9 cellular contexts compared by ENCODE assay signal in genomic region chr3:172673210-172673679, GRCh38. TPM values are rescaled to one million over a fixed set of nuclear protein-coding genes. Genes with fewer than 3 reads are reported as not detected.
DNase-seq lines count a peak whose midpoint lies in the region; ATAC-seq, FAIRE-seq and TF ChIP-seq lines count a peak whose summit lies in the region.
"Had no signal": no experiment of that assay in that cellular context is flagged by ENCODE, and none has a peak within 500 bp of the region (broad histone marks: within the 10 kb centered on the region; RNA-seq: fewer than 3 reads in every experiment).

No MANE protein-coding gene starts in this region.

- H3K36me3 ChIP-seq in kidney (ENCODE audit: control insufficient read depth in 1 of 2, insufficient read depth in 2 of 2, low read length in 2 of 2): no peaks in the 10 kb centered on the region
- H3K36me3 ChIP-seq: BLaER1 treated with 17β-estradiol and CSF1 and Interleukin-3, amounts not matched to agents 10 nM and 100 nM had no signal

- no peaks in the 10 kb centered on the region for H3K4me1 ChIP-seq in kidney (ENCODE audit: control insufficient read depth in 1 of 2, insufficient read depth in 1 of 2, low read depth in 1 of 2, low read length in 2 of 2)

- DNase-seq in NCI-H345 (lab: John Stamatoyannopoulos, UW) (peak; percentile 42), NCI-H345 treated with DMSO at 0.1 percent for 48 hours (lab: John Stamatoyannopoulos, UW; ENCODE audit: unreplicated experiment) (no peak), NCI-H2029 (lab: John Stamatoyannopoulos, UW) (peak; percentile 69), T-helper 2 cell (peak in 3 of 5 experiments; percentile 29 to 81 (median 37)), astrocyte of the hippocampus (ENCODE audit: low read depth, low spot score) (peak; percentile 76), kidney (no peak)
- DNase-seq in stimulated activated CD8-positive, alpha-beta memory T cell treated with anti-CD3 and anti-CD28 coated beads, Interleukin-4, amount 100 ng/mL, for 48 hours: peak; percentile 83

- no peak for FAIRE-seq in kidney (lab: Jason Lieb, UNC)

- H3K27ac ChIP-seq in kidney (ENCODE audit: low read depth in 2 of 2, low read length in 2 of 2): no peak overlapping the region

- no peaks in the 10 kb centered on the region for H3K9me3 ChIP-seq in kidney (ENCODE audit: control insufficient read depth in 1 of 2, low read length in 2 of 2)

- no peak overlapping the region for H3K9ac ChIP-seq in kidney (ENCODE audit: low read length in 2 of 2)
- H3K9ac ChIP-seq: BLaER1 treated with 17β-estradiol and CSF1 and Interleukin-3, amounts not matched to agents 10 nM and 100 nM had no signal

- TF ChIP-seq CTCF in kidney (IDR thresholded peaks at IDR 0.05; ENCODE audit: borderline replicate concordance, extremely low read depth, insufficient read depth): peak; percentile 53

- H3K4me3 ChIP-seq in kidney (ENCODE audit: low read length in 2 of 2): no peak overlapping the region
- H3K4me3 ChIP-seq: BLaER1 treated with 17β-estradiol and CSF1 and Interleukin-3, amounts not matched to agents 10 nM and 100 nM had no signal

- intact Hi-C loops in kidney (cut with DNase I): no loop called here

- peak; percentile 81 for ATAC-seq in HG02943 (IDR thresholded peaks at IDR 0.05; ENCODE audit: low read depth, unreplicated experiment)

RNA-seq across cellular contexts. Expression of gene NCEH1, which starts 37.6 kb away (rescaled TPM):
- 43.6 TPM for total RNA-seq in kidney
- 6.7 TPM for polyA plus RNA-seq in kidney (ENCODE audit: insufficient read depth, low read depth, low replicate concordance)

Comparison
In these comparisons a context has a peak if more than half of its experiments do, and no peak if none do; other contexts are left out.
1. DNase-seq: peak in NCI-H345 (single experiment), NCI-H2029 (single experiment), T-helper 2 cell (3 of 5), astrocyte of the hippocampus (single experiment) and stimulated activated CD8-positive, alpha-beta memory T cell treated with anti-CD3 and anti-CD28 coated beads, Interleukin-4, amount 100 ng/mL, for 48 hours (single experiment); none in NCI-H345 treated with DMSO at 0.1 percent for 48 hours (single experiment) and kidney (single experiment).